7 cellular contexts compared by ENCODE assay signal in genomic region chr9:105037139-105037538, GRCh38.
"Had no signal": no experiment of that assay in that cellular context is flagged by ENCODE, and none has a peak within 500 bp of the region (broad histone marks: within the 10 kb centered on the region; RNA-seq: fewer than 3 reads in every experiment).

No MANE protein-coding gene starts in this region.

- H3K27ac ChIP-seq: HL-60, KMS-11 had no signal

- ATAC-seq: K562 had no signal

- H3K4me2 ChIP-seq: KMS-11 had no signal

- H3K4me3 ChIP-seq: K562 had no signal

- FAIRE-seq: HTR-8/SVneo, K562 had no signal

- DNase-seq: IMR-90, KBM-7, KG1 had no signal

- H3K9ac ChIP-seq: KMS-11 had no signal
